ENCODE assay signal across 6 cellular contexts in genomic region chr18:61681065-61681464, GRCh38.
"Had no signal": no experiment of that assay in that cellular context is flagged by ENCODE, and none has a peak within 500 bp of the region (broad histone marks: within the 10 kb centered on the region; RNA-seq: fewer than 3 reads in every experiment).

No MANE protein-coding gene starts in this region.

- DNase-seq: IMR-90, KBM-7 had no signal

- ATAC-seq: HepG2, K562 had no signal

- H3K4me3 ChIP-seq: K562 had no signal

- H3K27ac ChIP-seq: HL-60 had no signal

- FAIRE-seq: HepG2, HTR-8/SVneo, K562 had no signal
